ENCODE assay signal across 8 cellular contexts in the genomic region with DNA sequence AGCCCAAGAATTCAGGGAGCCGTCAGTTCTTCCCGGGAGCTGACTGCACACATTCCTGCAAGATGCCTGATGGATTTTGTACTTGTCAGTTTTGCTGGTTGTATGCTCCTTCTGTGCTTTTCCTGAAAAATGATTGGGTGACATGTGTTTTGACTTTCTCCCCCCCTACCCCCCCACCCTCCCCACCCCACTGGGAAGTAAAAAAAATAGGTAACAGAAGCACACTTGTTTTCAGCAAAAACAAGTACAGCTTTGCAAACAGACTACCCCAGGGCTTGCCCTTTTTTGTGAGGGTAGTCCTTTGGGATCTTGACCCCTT. TPM values are rescaled to one million over a fixed set of nuclear protein-coding genes. Genes with fewer than 3 reads are reported as not detected.
DNase-seq lines count a peak whose midpoint lies in the region; ATAC-seq, FAIRE-seq and TF ChIP-seq lines count a peak whose summit lies in the region.

No MANE protein-coding gene starts in this region.

- H3K36me3 Mint-ChIP-seq in T-helper 17 cell (ENCODE audit: low read depth) = peaks cover 2% of the 10 kb centered on the region

- DNase-seq in GM12865 (ENCODE audit: low read depth) = no peak
- DNase-seq in T-helper 17 cell = no peak
- peak; percentile 15 for DNase-seq in foreskin melanocyte
- DNase-seq in retinal pigment epithelial cell (ENCODE audit: low read depth) = no peak
- DNase-seq in NCI-H345 (lab: John Stamatoyannopoulos, UW) = no peak
- no peak for DNase-seq in RCC 7860 (ENCODE audit: low spot score)
- DNase-seq in activated gamma-delta T cell treated with Interleukin-2 at 50 U/mL for 16 hours = no peak

- TF ChIP-seq CTCF in GM12865 (IDR thresholded peaks at IDR 0.05; ENCODE audit: insufficient read depth, low read depth, low read length, missing control alignments) = no peak
- no peak for TF ChIP-seq CTCF in retinal pigment epithelial cell (conservative IDR thresholded peaks at IDR 0.05; ENCODE audit: low read depth, low read length)

- no peaks in the 10 kb centered on the region for H3K9me3 ChIP-seq in T-helper 17 cell (ENCODE audit: control insufficient read depth, low read length, poor library complexity, severe bottlenecking)

- peak overlapping the region; percentile 86 for H3K4me3 ChIP-seq in GM12865 (ENCODE audit: low read depth, low read length)
- H3K4me3 ChIP-seq in retinal pigment epithelial cell (ENCODE audit: low read length) = peak overlapping the region; percentile 87

- peak overlapping the region; percentile 92 for H3K4me3 Mint-ChIP-seq in T-helper 17 cell

- FAIRE-seq in RCC 7860 (lab: Jason Lieb, UNC) = no peak

- peaks cover 27% of the 10 kb centered on the region for H3K4me1 Mint-ChIP-seq in T-helper 17 cell

- H3K27ac Mint-ChIP-seq in T-helper 17 cell = peak overlapping the region; percentile 87

- H3K27me3 Mint-ChIP-seq in T-helper 17 cell = no peaks in the 10 kb centered on the region

- ATAC-seq in T-helper 17 cell (no peak), HG03159 (IDR thresholded peaks at IDR 0.05; ENCODE audit: unreplicated experiment) (no peak)

RNA-seq across cellular contexts. Expression of a gene that starts 1.1 kb away (rescaled TPM):
- total RNA-seq in T-helper 17 cell = 10 to 100 TPM; 45.6 to 49.4 TPM
